ENCODE assay signal across 18 cellular contexts in the genomic region with DNA sequence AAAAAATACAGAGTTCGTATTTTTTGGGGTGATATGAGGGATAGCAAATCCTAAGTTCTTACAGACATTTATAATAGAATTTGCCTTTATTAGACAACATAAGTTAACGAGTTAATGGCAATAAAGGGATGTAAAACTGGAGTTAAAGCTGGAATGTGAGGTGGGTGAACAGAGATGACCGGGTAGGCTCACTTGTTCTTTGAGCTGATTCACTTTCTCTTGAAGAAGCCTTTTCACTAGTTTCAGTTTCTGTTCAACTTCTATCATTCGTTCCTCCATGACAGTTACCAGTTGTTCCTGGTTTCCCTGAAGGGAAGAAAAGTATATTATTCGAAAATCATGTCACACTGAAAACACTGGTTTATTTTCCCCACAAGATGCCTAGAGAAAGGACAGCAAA. TPM values are rescaled to one million over a fixed set of nuclear protein-coding genes. Genes with fewer than 3 reads are reported as not detected.
A peak's percentile ranks its signal among the peaks of the same experiment; 100 is the strongest.
DNase-seq lines count a peak whose midpoint lies in the region; ATAC-seq, FAIRE-seq and TF ChIP-seq lines count a peak whose summit lies in the region.
"Had no signal": no experiment of that assay in that cellular context is flagged by ENCODE, and none has a peak within 500 bp of the region (broad histone marks: within the 10 kb centered on the region; RNA-seq: fewer than 3 reads in every experiment).

No MANE protein-coding gene starts in this region.

- peak overlapping the region; percentile 26; the same call in 1 of the 2 replicates for H3K4me2 ChIP-seq in PC-3 (ENCODE audit: low read length)
- H3K4me2 ChIP-seq in astrocyte (ENCODE audit: low read length) = peak overlapping the region; percentile 47
- H3K4me2 ChIP-seq: PC-9 had no signal

- H3K4me1 ChIP-seq in PC-3 (ENCODE audit: insufficient read depth, low read length) (peaks cover 21% of the 10 kb centered on the region), astrocyte (ENCODE audit: insufficient read depth, low read length) (peaks cover 7% of the 10 kb centered on the region), body of pancreas (no peaks in the 10 kb centered on the region)
- H3K4me1 ChIP-seq: colonic mucosa, upper lobe of left lung had no signal

- no peaks in the 10 kb centered on the region for H3K9me2 ChIP-seq in PC-3 (replicated peaks; ENCODE audit: low read length)

- H3K27ac ChIP-seq in PC-3 (ENCODE audit: low read length) (peak overlapping the region; percentile 48), astrocyte (ENCODE audit: low read depth, low read length) (peak overlapping the region; percentile 15), body of pancreas (no peak overlapping the region)
- H3K27ac ChIP-seq: C4-2B, colonic mucosa, PC-9, upper lobe of left lung had no signal

- intact Hi-C loops in PC-3 (cut with micrococcal nuclease) (loop anchor here (1.0 to 5.0 kb wide), 2 partner anchors 125 to 137 kb away; no protein-coding TSS in a partner anchor), Calu3 (cut with micrococcal nuclease; ENCODE audit: unreplicated experiment) (no loop called here), body of pancreas (cut with DNase I) (no loop called here)

- 83 to 85% methylated on average over 5 of the region's 5 CpGs for WGBS in body of pancreas, 2 donors

- no peaks in the 10 kb centered on the region for H3F3A ChIP-seq in PC-3 (ENCODE audit: low read length, unreplicated experiment)

- H3K79me2 ChIP-seq in PC-3 (ENCODE audit: low read length) (no peaks in the 10 kb centered on the region), astrocyte (ENCODE audit: insufficient read depth, low read length) (no peaks in the 10 kb centered on the region)

- peaks cover 43% of the 10 kb centered on the region for H3K36me3 ChIP-seq in PC-3 (ENCODE audit: low read depth, low read length)
- peaks cover 33% of the 10 kb centered on the region for H3K36me3 ChIP-seq in astrocyte (ENCODE audit: insufficient read depth, low read length)
- peaks cover 0 to 11% of the 10 kb centered on the region in 2 donors for H3K36me3 ChIP-seq in body of pancreas (replicated peaks in 1 of 2; ENCODE audit: insufficient read depth in 1 of 2, low read depth in 2 of 2)
- H3K36me3 ChIP-seq: colonic mucosa had no signal

- H3K4me3 Mint-ChIP-seq in activated CD4-positive, alpha-beta T cell treated with anti-CD3 and anti-CD28 coated beads, Interleukin-2, amount 10 ng/mL, durations not matched to agents 7 days and 5 days = peak overlapping the region; percentile 15
- H3K4me3 Mint-ChIP-seq in astrocyte (ENCODE audit: unreplicated experiment) = no peak overlapping the region
- no peak overlapping the region for H3K4me3 Mint-ChIP-seq in osteocyte (ENCODE audit: unreplicated experiment)
- H3K4me3 Mint-ChIP-seq in Calu3 (ENCODE audit: low read depth, unreplicated experiment) = no peak overlapping the region

- CTCF ChIA-PET in activated CD4-positive, alpha-beta T cell treated with anti-CD3 and anti-CD28 coated beads, Interleukin-2, amount 10 ng/mL, durations not matched to agents 7 days and 5 days (lab: Charles Lee) = interaction anchor here (2.3 to 3.7 kb wide), 2 partner anchors 10 to 134 kb away, joined by 10 to 20 read pairs; no protein-coding TSS in a partner anchor
- CTCF ChIA-PET in PC-3 (lab: Charles Lee) (no interaction called here), Calu3 (lab: Charles Lee) (no interaction called here)

- POLR2A ChIA-PET in activated CD4-positive, alpha-beta T cell treated with anti-CD3 and anti-CD28 coated beads, Interleukin-2, amount 10 ng/mL, durations not matched to agents 7 days and 5 days (lab: Charles Lee) = no interaction called here
- POLR2A ChIA-PET in PC-3 (lab: Charles Lee; ENCODE audit: unreplicated experiment) = interaction anchor here (0.6 kb wide), 1 partner anchor 23 kb away, joined by 4 read pairs; no protein-coding TSS in a partner anchor

- no peak for TF ChIP-seq POLR2A in body of pancreas (IDR thresholded peaks at IDR 0.05)

- H3K9me3 ChIP-seq in PC-3 (ENCODE audit: low read length) = no peaks in the 10 kb centered on the region
- H3K9me3 ChIP-seq in astrocyte (ENCODE audit: insufficient read depth, low read depth, low read length) = no peaks in the 10 kb centered on the region
- no peaks in the 10 kb centered on the region for H3K9me3 ChIP-seq in body of pancreas
- H3K9me3 ChIP-seq: colonic mucosa, upper lobe of left lung had no signal

- H3K9ac ChIP-seq in PC-3 (ENCODE audit: low read length) (no peak overlapping the region), astrocyte (ENCODE audit: low read length) (no peak overlapping the region)

- ATAC-seq in PC-3 (no peak), body of pancreas (no peak)
- ATAC-seq: left ventricle myocardium superior had no signal

- H2AFZ ChIP-seq in PC-3 (ENCODE audit: low read length) = no peak overlapping the region
- H2AFZ ChIP-seq in astrocyte (ENCODE audit: low read depth, low read length) = no peak overlapping the region
- H2AFZ ChIP-seq: PC-9 had no signal

- H3K4me1 Mint-ChIP-seq in activated CD4-positive, alpha-beta T cell treated with anti-CD3 and anti-CD28 coated beads, Interleukin-2, amount 10 ng/mL, durations not matched to agents 7 days and 5 days = peaks cover 26% of the 10 kb centered on the region
- H3K4me1 Mint-ChIP-seq in astrocyte (ENCODE audit: low read depth, unreplicated experiment) (peaks cover 11% of the 10 kb centered on the region), osteocyte (ENCODE audit: unreplicated experiment) (peaks cover 32% of the 10 kb centered on the region), Calu3 (ENCODE audit: low read depth, unreplicated experiment) (no peaks in the 10 kb centered on the region)

- H3K9me3 Mint-ChIP-seq in activated CD4-positive, alpha-beta T cell treated with anti-CD3 and anti-CD28 coated beads, Interleukin-2, amount 10 ng/mL, durations not matched to agents 7 days and 5 days = peaks cover 5% of the 10 kb centered on the region
- no peaks in the 10 kb centered on the region for H3K9me3 Mint-ChIP-seq in astrocyte (ENCODE audit: unreplicated experiment)
- H3K9me3 Mint-ChIP-seq in osteocyte (ENCODE audit: unreplicated experiment) = no peaks in the 10 kb centered on the region
- H3K9me3 Mint-ChIP-seq in Calu3 (ENCODE audit: low read depth, unreplicated experiment) = no peaks in the 10 kb centered on the region

- H3K36me3 Mint-ChIP-seq in activated CD4-positive, alpha-beta T cell treated with anti-CD3 and anti-CD28 coated beads, Interleukin-2, amount 10 ng/mL, durations not matched to agents 7 days and 5 days (ENCODE audit: low read depth) = peaks cover 83% of the 10 kb centered on the region
- peaks cover 17% of the 10 kb centered on the region for H3K36me3 Mint-ChIP-seq in astrocyte (ENCODE audit: low read depth, unreplicated experiment)
- H3K36me3 Mint-ChIP-seq in osteocyte (ENCODE audit: unreplicated experiment) = peaks cover 60% of the 10 kb centered on the region
- H3K36me3 Mint-ChIP-seq in Calu3 (ENCODE audit: insufficient read depth, unreplicated experiment) = peaks cover 4% of the 10 kb centered on the region

- FAIRE-seq in astrocyte (lab: Jason Lieb, UNC) = no peak
- FAIRE-seq: A204.1 had no signal

- H3K27ac Mint-ChIP-seq in activated CD4-positive, alpha-beta T cell treated with anti-CD3 and anti-CD28 coated beads, Interleukin-2, amount 10 ng/mL, durations not matched to agents 7 days and 5 days = peak overlapping the region; percentile 85
- peak overlapping the region; percentile 58 for H3K27ac Mint-ChIP-seq in astrocyte (ENCODE audit: unreplicated experiment)
- H3K27ac Mint-ChIP-seq in osteocyte (ENCODE audit: unreplicated experiment) = peak overlapping the region; percentile 31
- no peak overlapping the region for H3K27ac Mint-ChIP-seq in Calu3 (ENCODE audit: unreplicated experiment)

- H4K20me1 ChIP-seq in PC-3 (ENCODE audit: low read length) (no peaks in the 10 kb centered on the region), astrocyte (ENCODE audit: insufficient read depth, low read length) (no peaks in the 10 kb centered on the region)

- no TSS peak for BruUV-seq in PC-3 (replicated peaks; lab: Mats Ljungman, UMichigan)
- no TSS peak for BruUV-seq in Calu3 (replicated peaks; lab: Mats Ljungman, UMichigan)

- TF ChIP-seq CTCF in PC-3 (conservative IDR thresholded peaks at IDR 0.05; ENCODE audit: low read depth, low read length) = no peak
- TF ChIP-seq CTCF in astrocyte (IDR thresholded peaks at IDR 0.05; ENCODE audit: insufficient read depth, low read depth, low read length) = no peak
- no peak for TF ChIP-seq CTCF in osteocyte (IDR thresholded peaks at IDR 0.05)
- no peak for TF ChIP-seq CTCF in Calu3 (IDR thresholded peaks at IDR 0.05; ENCODE audit: unreplicated experiment)
- no peak for TF ChIP-seq CTCF in body of pancreas (IDR thresholded peaks at IDR 0.05)

- H3K27me3 ChIP-seq in PC-3 (ENCODE audit: low read length) (no peaks in the 10 kb centered on the region), astrocyte (ENCODE audit: insufficient read depth, low read length) (no peaks in the 10 kb centered on the region), body of pancreas (no peaks in the 10 kb centered on the region)
- H3K27me3 ChIP-seq: colonic mucosa, upper lobe of left lung had no signal

- H3K27me3 Mint-ChIP-seq in activated CD4-positive, alpha-beta T cell treated with anti-CD3 and anti-CD28 coated beads, Interleukin-2, amount 10 ng/mL, durations not matched to agents 7 days and 5 days = no peaks in the 10 kb centered on the region
- H3K27me3 Mint-ChIP-seq in astrocyte (ENCODE audit: low read depth, unreplicated experiment) (no peaks in the 10 kb centered on the region), osteocyte (ENCODE audit: unreplicated experiment) (no peaks in the 10 kb centered on the region), Calu3 (ENCODE audit: unreplicated experiment) (no peaks in the 10 kb centered on the region)

- no peak overlapping the region for H3K4me3 ChIP-seq in PC-3 (ENCODE audit: low read length)
- no peak overlapping the region for H3K4me3 ChIP-seq in astrocyte (ENCODE audit: insufficient read depth, low read depth, low read length)
- no peak overlapping the region for H3K4me3 ChIP-seq in body of pancreas
- H3K4me3 ChIP-seq: colonic mucosa, PC-9, skin epidermis, upper lobe of left lung had no signal

- DNase-seq in activated CD4-positive, alpha-beta T cell treated with anti-CD3 and anti-CD28 coated beads, Interleukin-2, amount 10 ng/mL, durations not matched to agents 7 days and 5 days = no peak
- DNase-seq in activated CD4-positive, alpha-beta T cell treated with anti-CD3 and anti-CD28 coated beads, Interleukin-2, amount 50 U/mL, for 4 hours = no peak
- DNase-seq in PC-3 = no peak
- DNase-seq in astrocyte (ENCODE audit: low read depth) = no peak
- DNase-seq in osteocyte (ENCODE audit: extremely low spot score, unreplicated experiment) = no peak
- no peak for DNase-seq in Calu3
- no peak for DNase-seq in cortex of kidney (lab: John Stamatoyannopoulos, UW)
- DNase-seq in body of pancreas = no peak
- DNase-seq: amniotic stem cell, colonic mucosa, left ventricle myocardium superior, NCI-H2029 treated with DMSO at 0.1 percent for 48 hours, PC-9, posterior cingulate gyrus, upper lobe of left lung had no signal

RNA-seq across cellular contexts. Expression of gene SAV1, which starts 57.7 kb away (rescaled TPM):
- total RNA-seq in activated CD4-positive, alpha-beta T cell treated with anti-CD3 and anti-CD28 coated beads, Interleukin-2, amount 10 ng/mL, durations not matched to agents 7 days and 5 days = 1 to 10 TPM; 3.4 to 3.9 TPM
- total RNA-seq in PC-3 (2014; rRNA removed) (66.2 and 87.1 TPM in 2 replicates), astrocyte (18.3 and 26.3 TPM in 2 replicates), osteocyte (47.9 and 48.4 TPM in 2 replicates), Calu3 (2022) (45.7 and 62.2 TPM in 2 replicates), body of pancreas (10 to 100 TPM; 55.0 to 94.9 TPM)

Comparison
In these comparisons a context has a peak if more than half of its experiments do, and no peak if none do; other contexts are left out.
1. H3K27ac ChIP-seq: peak in PC-3 (single experiment) and astrocyte (single experiment); none in body of pancreas (0 of 4).